In genomic region chr1:198166900-198167299, GRCh38 we compare ENCODE assay signal across 1 cellular context.
TF ChIP-seq lines count a peak whose summit lies in the region.

No MANE protein-coding gene starts in this region.

TF ChIP-seq in HEK293, 187 proteins besides CTCF, POLR2A, EP300 and RAD21:
- TF ChIP-seq ZNF211 (tag by site-specific recombination; IDR thresholded peaks at IDR 0.05; ENCODE audit: low read depth) (no peak), ZNF140 (tag by site-specific recombination; IDR thresholded peaks at IDR 0.05) (no peak), PRDM1 (tag by site-specific recombination; IDR thresholded peaks at IDR 0.05) (peak; percentile 37; the same call in 1 of the 2 replicates)
TF ChIP-seq in HEK293: peak in this region for 1.
